In the genomic region with DNA sequence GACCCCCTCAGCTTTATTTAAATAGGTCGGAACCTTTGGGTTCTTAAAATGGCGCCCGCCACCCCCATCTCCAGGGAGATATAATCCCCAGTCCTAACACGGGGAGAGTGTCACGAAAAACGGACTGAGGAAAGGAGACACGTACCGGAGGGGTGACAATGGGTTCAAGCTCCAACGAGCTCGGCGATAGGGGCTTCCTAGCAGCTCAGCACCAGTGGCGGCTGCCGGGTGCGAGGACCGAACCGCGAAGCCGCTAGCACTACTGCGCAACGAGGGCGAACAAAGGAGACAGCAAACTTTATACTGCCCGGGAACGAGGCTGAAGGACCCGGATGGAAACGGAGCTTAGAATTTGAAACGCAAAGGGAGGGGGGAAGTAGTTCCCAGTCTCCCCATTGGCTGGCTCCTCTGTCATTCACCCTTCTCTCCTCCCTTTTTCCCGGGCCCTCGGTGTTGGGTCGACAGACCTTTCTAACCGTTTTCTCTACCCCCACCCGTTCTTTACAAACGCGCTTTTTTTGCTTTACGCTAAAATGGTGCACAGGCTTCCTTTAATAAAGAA, we compare ENCODE assay signal across 8 cellular contexts. TPM values are rescaled to one million over a fixed set of nuclear protein-coding genes. Genes with fewer than 3 reads are reported as not detected.
DNase-seq lines count a peak whose midpoint lies in the region; ATAC-seq and TF ChIP-seq lines count a peak whose summit lies in the region.

RBMX (minus strand) TSS at position 274 of the 562 bp plus-strand sequence. CDS start 1,298 bp downstream, outside the sequence.

- H3K9me2 ChIP-seq in SK-N-SH, result no peaks in the 10 kb centered on the region

- no peak for TF ChIP-seq CTCF in SK-N-SH (IDR thresholded peaks at IDR 0.05)
- TF ChIP-seq CTCF in omental fat pad (IDR thresholded peaks at IDR 0.05), result no peak
- TF ChIP-seq CTCF in testis (IDR thresholded peaks at IDR 0.05), result no peak

- intact Hi-C loops in testis (cut with DNase I; ENCODE audit: low total_unique reads), result no loop called here

- H3F3A ChIP-seq in SK-N-SH (replicated peaks; ENCODE audit: insufficient read depth), result peaks cover 5% of the 10 kb centered on the region

- H3K27me3 ChIP-seq in SK-N-SH (ENCODE audit: insufficient read depth), result no peaks in the 10 kb centered on the region
- no peaks in the 10 kb centered on the region for H3K27me3 ChIP-seq in testis

- H2AFZ ChIP-seq in SK-N-SH (ENCODE audit: low read depth), result peak within 1 kb of the TSS; percentile 86

- peak within 1 kb of the TSS; percentile 69 to 77 for H3K4me3 ChIP-seq in SK-N-SH (ENCODE audit: low read depth in 2 of 2, low read length in 1 of 2)
- H3K4me3 ChIP-seq in testis, result peak within 1 kb of the TSS; percentile 74 to 83

- ATAC-seq in HG02571 (IDR thresholded peaks at IDR 0.05; ENCODE audit: unreplicated experiment), result peak; percentile 94
- peak; percentile 94 for ATAC-seq in omental fat pad (ENCODE audit: low FRiP score)

- CTCF ChIA-PET in SK-N-SH (lab: Yijun Ruan, JAX), result interaction anchor here (1.0 to 1.1 kb wide), 2 partner anchors 45 to 170 kb away, joined by 3 to 4 read pairs; no protein-coding TSS in a partner anchor

- POLR2A ChIA-PET in SK-N-SH (lab: Yijun Ruan, JAX), result interaction anchor here (0.5 to 1.3 kb wide), 13 partner anchors 9 to 1359 kb away, joined by 3 to 12 read pairs (median 4); no protein-coding TSS in a partner anchor

- H3K79me2 ChIP-seq in SK-N-SH (ENCODE audit: insufficient read depth), result peaks cover 49% of the 10 kb centered on the region

- TF ChIP-seq EP300 in SK-N-SH (IDR thresholded peaks at IDR 0.05; ENCODE audit: borderline replicate concordance in 1 of 2, low read depth in 1 of 2, low read length in 1 of 2), result 0 out of 4 replicates have a peak, but pooled peaks of 1 of the 2 experiments have one; percentile 13

- no peak for TF ChIP-seq RAD21 in SK-N-SH (IDR thresholded peaks at IDR 0.05; ENCODE audit: low read length)

- peak; percentile 86 for DNase-seq in GM04504 (ENCODE audit: low read depth)
- DNase-seq in NCI-H1048 (lab: John Stamatoyannopoulos, UW), result peak; percentile 43
- peak; percentile 87 for DNase-seq in SK-N-SH
- DNase-seq in activated naive CD4-positive, alpha-beta T cell treated with anti-CD3 and anti-CD28 coated beads, Interleukin-2, amount 50 U/mL, for 16 hours, result peak; percentile 85
- DNase-seq in glomerular endothelial cell (ENCODE audit: extremely low read depth, low read depth, low spot score), result peak; percentile 75
- DNase-seq in omental fat pad (ENCODE audit: low spot score), result peak; percentile 75
- peak; percentile 97 for DNase-seq in testis

- H3K27ac ChIP-seq in SK-N-SH (ENCODE audit: low read depth in 2 of 2, low read length in 1 of 2) (peak within 1 kb of the TSS; percentile 77 to 86), testis (peak within 1 kb of the TSS; percentile 93 to 95)

- peak; percentile 81 for TF ChIP-seq POLR2A in testis (IDR thresholded peaks at IDR 0.05)

- no peaks in the 10 kb centered on the region for H3K9me3 ChIP-seq in SK-N-SH
- H3K9me3 ChIP-seq in testis, result no peaks in the 10 kb centered on the region

- H3K36me3 ChIP-seq in SK-N-SH (replicated peaks in 1 of 2; ENCODE audit: control insufficient read depth in 1 of 2, insufficient read depth in 2 of 2, low read length in 1 of 2), result peaks cover 5 to 32% of the 10 kb centered on the region in 2 experiments
- no peaks in the 10 kb centered on the region for H3K36me3 ChIP-seq in testis (ENCODE audit: low read depth, missing control alignments)

- H3K9ac ChIP-seq in SK-N-SH, result peak within 1 kb of the TSS; percentile 96

- peaks cover 0 to 2% of the 10 kb centered on the region in 2 experiments; a peak in 1 of 4 replicates for H3K4me1 ChIP-seq in SK-N-SH (ENCODE audit: control insufficient read depth in 1 of 2, insufficient read depth in 2 of 2, low read depth in 1 of 2, low read length in 1 of 2)
- H3K4me1 ChIP-seq in testis, result no peaks in the 10 kb centered on the region

- peak within 1 kb of the TSS; percentile 75 for H3K4me2 ChIP-seq in SK-N-SH

- 18% methylated on average over 33 of the region's 34 CpGs for whole genome bisulfite sequencing in SK-N-SH (ENCODE audit: low lambda C conversion rate)
- WGBS in testis, 2 donors, result 0 to 1% methylated on average over 13 to 34 of the region's 34 CpGs

- peaks cover 42% of the 10 kb centered on the region for H4K20me1 ChIP-seq in SK-N-SH (ENCODE audit: insufficient read depth)

TF ChIP-seq in SK-N-SH, 30 proteins besides CTCF, POLR2A, EP300 and RAD21 (continues in another document):
- TF ChIP-seq POLR2AphosphoS5 (IDR thresholded peaks at IDR 0.05; ENCODE audit: low read depth, low read length) (peak; percentile 99), RCOR1 (IDR thresholded peaks at IDR 0.05; ENCODE audit: low read length) (no peak), FOXM1 (IDR thresholded peaks at IDR 0.05; ENCODE audit: low read depth) (no peak), RXRA (IDR thresholded peaks at IDR 0.05; ENCODE audit: borderline replicate concordance, low read depth) (no peak), SIN3A (IDR thresholded peaks at IDR 0.05; ENCODE audit: borderline replicate concordance, low read depth, low read length) (peak; percentile 48; the same call in 1 of the 2 replicates), USF1 (IDR thresholded peaks at IDR 0.05; ENCODE audit: borderline replicate concordance, low read depth) (no peak), TAF1 (IDR thresholded peaks at IDR 0.05; ENCODE audit: borderline replicate concordance, low read depth, low read length) (peak; percentile 92), JUND (IDR thresholded peaks at IDR 0.05) (no peak), SMC3 (IDR thresholded peaks at IDR 0.05; ENCODE audit: low read depth, low read length) (no peak), CHD2 (IDR thresholded peaks at IDR 0.05; ENCODE audit: low read length, partially characterized antibody) (peak; percentile 67), TEAD4 (IDR thresholded peaks at IDR 0.05; ENCODE audit: borderline replicate concordance, insufficient read depth) (no peak), MEF2A (IDR thresholded peaks at IDR 0.05; ENCODE audit: borderline replicate concordance, low read depth) (no peak), NRF1 (IDR thresholded peaks at IDR 0.05; ENCODE audit: low read depth, low read length) (no peak), MXI1 (IDR thresholded peaks at IDR 0.05; ENCODE audit: low read depth, low read length) (peak; percentile 63), YY1 (IDR thresholded peaks at IDR 0.05; ENCODE audit: low read depth) (peak; percentile 83), EZH2phosphoT487 (IDR thresholded peaks at IDR 0.05; ENCODE audit: borderline replicate concordance, low read depth) (no peak), TCF12 (IDR thresholded peaks at IDR 0.05) (no peak), FOXJ3 (CRISPR knock-in tag; IDR thresholded peaks at IDR 0.05) (no peak), FOSL2 (IDR thresholded peaks at IDR 0.05; ENCODE audit: borderline replicate concordance, low read depth) (no peak), GATA2 (CRISPR knock-in tag; IDR thresholded peaks at IDR 0.05) (no peak)
- TF ChIP-seq, protein P1, sequence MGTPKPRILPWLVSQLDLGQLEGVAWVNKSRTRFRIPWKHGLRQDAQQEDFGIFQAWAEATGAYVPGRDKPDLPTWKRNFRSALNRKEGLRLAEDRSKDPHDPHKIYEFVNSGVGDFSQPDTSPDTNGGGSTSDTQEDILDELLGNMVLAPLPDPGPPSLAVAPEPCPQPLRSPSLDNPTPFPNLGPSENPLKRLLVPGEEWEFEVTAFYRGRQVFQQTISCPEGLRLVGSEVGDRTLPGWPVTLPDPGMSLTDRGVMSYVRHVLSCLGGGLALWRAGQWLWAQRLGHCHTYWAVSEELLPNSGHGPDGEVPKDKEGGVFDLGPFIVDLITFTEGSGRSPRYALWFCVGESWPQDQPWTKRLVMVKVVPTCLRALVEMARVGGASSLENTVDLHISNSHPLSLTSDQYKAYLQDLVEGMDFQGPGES (IDR thresholded peaks at IDR 0.05; ENCODE audit: low read depth, low read length), result peak; percentile 45; the same call in 1 of the 2 replicates
- TF ChIP-seq, protein P2, sequence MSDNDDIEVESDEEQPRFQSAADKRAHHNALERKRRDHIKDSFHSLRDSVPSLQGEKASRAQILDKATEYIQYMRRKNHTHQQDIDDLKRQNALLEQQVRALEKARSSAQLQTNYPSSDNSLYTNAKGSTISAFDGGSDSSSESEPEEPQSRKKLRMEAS (IDR thresholded peaks at IDR 0.05; ENCODE audit: low read depth), result peak; percentile 55
- TF ChIP-seq, protein P3, sequence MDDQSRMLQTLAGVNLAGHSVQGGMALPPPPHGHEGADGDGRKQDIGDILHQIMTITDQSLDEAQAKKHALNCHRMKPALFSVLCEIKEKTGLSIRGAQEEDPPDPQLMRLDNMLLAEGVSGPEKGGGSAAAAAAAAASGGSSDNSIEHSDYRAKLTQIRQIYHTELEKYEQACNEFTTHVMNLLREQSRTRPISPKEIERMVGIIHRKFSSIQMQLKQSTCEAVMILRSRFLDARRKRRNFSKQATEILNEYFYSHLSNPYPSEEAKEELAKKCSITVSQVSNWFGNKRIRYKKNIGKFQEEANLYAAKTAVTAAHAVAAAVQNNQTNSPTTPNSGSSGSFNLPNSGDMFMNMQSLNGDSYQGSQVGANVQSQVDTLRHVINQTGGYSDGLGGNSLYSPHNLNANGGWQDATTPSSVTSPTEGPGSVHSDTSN (IDR thresholded peaks at IDR 0.05), result peak; percentile 99
- TF ChIP-seq, protein P4, sequence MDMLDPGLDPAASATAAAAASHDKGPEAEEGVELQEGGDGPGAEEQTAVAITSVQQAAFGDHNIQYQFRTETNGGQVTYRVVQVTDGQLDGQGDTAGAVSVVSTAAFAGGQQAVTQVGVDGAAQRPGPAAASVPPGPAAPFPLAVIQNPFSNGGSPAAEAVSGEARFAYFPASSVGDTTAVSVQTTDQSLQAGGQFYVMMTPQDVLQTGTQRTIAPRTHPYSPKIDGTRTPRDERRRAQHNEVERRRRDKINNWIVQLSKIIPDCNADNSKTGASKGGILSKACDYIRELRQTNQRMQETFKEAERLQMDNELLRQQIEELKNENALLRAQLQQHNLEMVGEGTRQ (IDR thresholded peaks at IDR 0.05; ENCODE audit: borderline replicate concordance, low read depth, low read length), result no peak

RNA-seq across cellular contexts. Expression of gene RBMX, which starts in this region (rescaled TPM):
- polyA plus RNA-seq in SK-N-SH (2012; rRNA removed) (131 and 139 TPM in 2 replicates), testis (ENCODE audit: insufficient read depth, low read depth, low replicate concordance) (106 TPM)
- polyA plus RNA-seq in SK-N-SH (2012; cell fraction: cytosol; rRNA removed), result 153 and 154 TPM in 2 replicates
- 189 and 300 TPM in 2 replicates for polyA plus RNA-seq in SK-N-SH (2012; cell fraction: nucleus; rRNA removed)
- total RNA-seq in glomerular endothelial cell (194 and 199 TPM in 2 replicates), omental fat pad (100 to 1,000 TPM; 168 to 207 (median 184) TPM), testis (100 to 1,000 TPM; 135 to 164 TPM)

Comparison
In these comparisons a context has a peak if more than half of its experiments do, and no peak if none do; other contexts are left out.
1. Peak in every context shown above with its lines: DNase-seq, ATAC-seq, H3K4me3 ChIP-seq and H3K27ac ChIP-seq.
2. DNase-seq: peak in every context shown above with its lines; median percentile 97 in testis; 87 in SK-N-SH; 86 in GM04504; 85 in activated naive CD4-positive, alpha-beta T cell treated with anti-CD3 and anti-CD28 coated beads, Interleukin-2, amount 50 U/mL, for 16 hours; 75 in glomerular endothelial cell; 75 in omental fat pad; 43 in NCI-H1048.